7 cellular contexts compared by ENCODE assay signal in genomic region chr13:81907973-81908372, GRCh38.
"Had no signal": no experiment of that assay in that cellular context is flagged by ENCODE, and none has a peak within 500 bp of the region (broad histone marks: within the 10 kb centered on the region; RNA-seq: fewer than 3 reads in every experiment).

No MANE protein-coding gene starts in this region.

- H3K4me3 ChIP-seq: GM23248, K562 had no signal

- DNase-seq: GM23248, H9, HFFc6, IMR-90, KG1 had no signal

- ATAC-seq: HCT116, K562 had no signal

- H3K4me3 Mint-ChIP-seq: H9, HFFc6 had no signal

- H3K27ac Mint-ChIP-seq: H9, HFFc6 had no signal

- H3K9me3 Mint-ChIP-seq: H9 had no signal

- H3K27ac ChIP-seq: GM23248 had no signal

- H2AFZ ChIP-seq: GM23248 had no signal

- H3K9ac ChIP-seq: GM23248 had no signal
